ENCODE assay signal across 9 cellular contexts in the genomic region with DNA sequence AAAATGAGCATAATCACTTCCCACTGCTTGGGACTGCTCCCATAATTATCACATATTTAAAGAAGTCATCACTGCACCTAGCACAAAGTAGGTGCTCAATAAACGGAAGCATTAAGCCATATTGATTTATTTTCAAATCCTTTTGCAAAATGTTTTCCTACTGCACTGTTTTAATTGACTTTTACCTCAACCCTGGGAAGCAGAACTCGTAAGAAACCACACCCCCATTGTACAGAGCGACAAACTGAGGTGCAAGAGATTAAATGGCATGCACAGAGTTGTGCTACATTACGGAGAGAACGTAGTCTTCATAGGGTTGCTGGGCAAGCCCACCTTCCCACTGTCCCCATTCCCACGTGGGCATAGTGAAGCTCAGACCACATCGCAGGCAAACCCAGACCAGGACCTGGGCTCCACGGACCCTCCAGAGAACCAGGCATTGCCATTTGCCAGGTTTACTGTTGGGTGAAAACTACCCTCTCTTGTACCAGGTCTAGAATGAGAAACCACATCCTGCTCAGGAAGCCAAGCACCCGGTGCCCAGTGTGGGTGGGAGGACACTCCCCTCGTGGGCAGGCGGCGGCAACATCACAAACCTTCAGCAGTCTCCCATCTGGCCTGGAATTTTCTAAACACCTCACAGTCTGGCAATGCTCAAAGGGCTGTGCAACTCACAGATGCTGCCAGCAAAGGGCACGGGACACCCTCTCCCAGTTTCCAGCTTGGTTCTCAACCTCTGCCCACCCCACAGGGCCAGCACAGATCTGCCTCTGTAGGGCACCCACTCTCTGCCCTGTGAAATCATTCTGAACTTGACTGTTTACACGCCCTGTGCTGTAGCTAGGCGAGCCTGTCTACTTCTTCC. TPM values are rescaled to one million over a fixed set of nuclear protein-coding genes. Genes with fewer than 3 reads are reported as not detected.
A peak's percentile ranks its signal among the peaks of the same experiment; 100 is the strongest.
DNase-seq lines count a peak whose midpoint lies in the region; ATAC-seq, FAIRE-seq and TF ChIP-seq lines count a peak whose summit lies in the region.
"Had no signal": no experiment of that assay in that cellular context is flagged by ENCODE, and none has a peak within 500 bp of the region (broad histone marks: within the 10 kb centered on the region; RNA-seq: fewer than 3 reads in every experiment).

No MANE protein-coding gene starts in this region.

- H3K9ac ChIP-seq in keratinocyte (ENCODE audit: control insufficient read depth, extremely low read depth, insufficient read depth, low read length): peak overlapping the region; percentile 78

- no peak for TF ChIP-seq POLR2A in tibial nerve (IDR thresholded peaks at IDR 0.05)

- H3K4me1 Mint-ChIP-seq in activated T-helper 2 cell treated with anti-CD3 and anti-CD28 coated beads, Interferon-gamma antibody, Interleukin-2, Interleukin-4, amounts not matched to agents 10 μg/mL and 5 μg/mL and 100 μg/mL, durations not matched to agents 14 hours and 24 hours and 36 hours (ENCODE audit: low read depth): peaks cover 82% of the 10 kb centered on the region
- peaks cover 61 to 76% of the 10 kb centered on the region in 2 donors for H3K4me1 Mint-ChIP-seq in stimulated activated naive B cell treated with anti-CD40 and anti-IgM and Interleukin-4, amounts not matched to agents 10 μg/mL and 1 μg/mL and 100 μg/mL, for 72 hours

- no peaks in the 10 kb centered on the region for H3K27me3 ChIP-seq in keratinocyte (ENCODE audit: control insufficient read depth, extremely low read depth, insufficient read depth, low read length)
- H3K27me3 ChIP-seq in tibial nerve: no peaks in the 10 kb centered on the region

- H3K27ac ChIP-seq in keratinocyte (ENCODE audit: control insufficient read depth, insufficient read depth, low read length): peak overlapping the region; percentile 81
- peak overlapping the region in 2 of 4 donors; percentile 88 to 90 for H3K27ac ChIP-seq in tibial nerve

- peaks cover 2% of the 10 kb centered on the region for H3K9me1 ChIP-seq in keratinocyte (ENCODE audit: control insufficient read depth, extremely low read depth, insufficient read depth, low read length)

- dilution Hi-C loops in keratinocyte (cut with MboI; ENCODE audit: extremely low pct_ligation_motif_present, low sequenced_read_pairs): no loop called here

- H3K4me3 Mint-ChIP-seq in activated T-helper 2 cell treated with anti-CD3 and anti-CD28 coated beads, Interferon-gamma antibody, Interleukin-2, Interleukin-4, amounts not matched to agents 10 μg/mL and 5 μg/mL and 100 μg/mL, durations not matched to agents 14 hours and 24 hours and 36 hours (ENCODE audit: low read depth): peak overlapping the region; percentile 73
- H3K4me3 Mint-ChIP-seq in stimulated activated naive B cell treated with anti-CD40 and anti-IgM and Interleukin-4, amounts not matched to agents 10 μg/mL and 1 μg/mL and 100 μg/mL, for 72 hours: peak overlapping the region; percentile 17 to 29

- peak in 1 of 2 donors; percentile 44 for TF ChIP-seq EP300 in tibial nerve (IDR thresholded peaks at IDR 0.05)

- intact Hi-C loops in activated T-helper 2 cell treated with anti-CD3 and anti-CD28 coated beads, Interferon-gamma antibody, Interleukin-2, Interleukin-4, amounts not matched to agents 10 μg/mL and 5 μg/mL and 100 μg/mL, durations not matched to agents 14 hours and 24 hours and 36 hours (cut with micrococcal nuclease): loop anchor here (1.0 kb wide), 1 partner anchor 21 kb away; no protein-coding TSS in a partner anchor

- peak overlapping the region; percentile 77 for H3K27ac Mint-ChIP-seq in activated T-helper 2 cell treated with anti-CD3 and anti-CD28 coated beads, Interferon-gamma antibody, Interleukin-2, Interleukin-4, amounts not matched to agents 10 μg/mL and 5 μg/mL and 100 μg/mL, durations not matched to agents 14 hours and 24 hours and 36 hours
- peak overlapping the region; percentile 60 for H3K27ac Mint-ChIP-seq in stimulated activated naive B cell treated with anti-CD40 and anti-IgM and Interleukin-4, amounts not matched to agents 10 μg/mL and 1 μg/mL and 100 μg/mL, for 72 hours

- H3K9me3 Mint-ChIP-seq in activated T-helper 2 cell treated with anti-CD3 and anti-CD28 coated beads, Interferon-gamma antibody, Interleukin-2, Interleukin-4, amounts not matched to agents 10 μg/mL and 5 μg/mL and 100 μg/mL, durations not matched to agents 14 hours and 24 hours and 36 hours: no peaks in the 10 kb centered on the region
- H3K9me3 Mint-ChIP-seq in stimulated activated naive B cell treated with anti-CD40 and anti-IgM and Interleukin-4, amounts not matched to agents 10 μg/mL and 1 μg/mL and 100 μg/mL, for 72 hours: no peaks in the 10 kb centered on the region

- H4K20me1 ChIP-seq in keratinocyte (ENCODE audit: control insufficient read depth, extremely low read depth, insufficient read depth, low read length): peaks cover 5% of the 10 kb centered on the region

- peak overlapping the region; percentile 91 for H3K4me2 ChIP-seq in keratinocyte (ENCODE audit: control insufficient read depth, extremely low read depth, insufficient read depth, low read depth, low read length)

- DNase-seq in NCI-H2171 (lab: John Stamatoyannopoulos, UW) (peak; percentile 4), keratinocyte (ENCODE audit: low read depth, low spot score) (no peak), HTR-8/SVneo (ENCODE audit: insufficient read length, low spot score) (no peak), tibial nerve (ENCODE audit: low spot score in 2 of 2) (no peak)
- DNase-seq in activated T-helper 2 cell treated with anti-CD3 and anti-CD28 coated beads, Interferon-gamma antibody, Interleukin-2, Interleukin-4, amounts not matched to agents 10 μg/mL and 5 μg/mL and 100 μg/mL, durations not matched to agents 14 hours and 24 hours and 36 hours (ENCODE audit: low spot score): no peak
- no peak for DNase-seq in stimulated activated naive B cell treated with anti-CD40 and anti-IgM and Interleukin-4, amounts not matched to agents 10 μg/mL and 1 μg/mL and 100 μg/mL, for 72 hours

- H3K4me3 ChIP-seq in keratinocyte (ENCODE audit: control insufficient read depth in 2 of 3, extremely low read depth in 1 of 3, insufficient read depth in 2 of 3, low read depth in 1 of 3, low read length in 3 of 3): peak overlapping the region in 2 of 3 experiments; percentile 36 to 41
- H3K4me3 ChIP-seq in tibial nerve: no peak overlapping the region
- H3K4me3 ChIP-seq: lung had no signal

- H3K36me3 ChIP-seq in keratinocyte (ENCODE audit: control insufficient read depth in 2 of 2, extremely low read depth in 1 of 2, insufficient read depth in 2 of 2, low read length in 2 of 2) (peaks cover 7 to 27% of the 10 kb centered on the region in 2 experiments), tibial nerve (no peaks in the 10 kb centered on the region)

- no peak for TF ChIP-seq CTCF in keratinocyte (optimal IDR thresholded peaks at IDR 0.05 in 1 of 3, IDR thresholded peaks at IDR 0.05 in 1 of 3, conservative IDR thresholded peaks at IDR 0.05 in 1 of 3; ENCODE audit: extremely low read depth in 1 of 3, insufficient read depth in 2 of 3, low read length in 3 of 3)
- no peak for TF ChIP-seq CTCF in tibial nerve (IDR thresholded peaks at IDR 0.05)

- WGBS in tibial nerve, 2 donors: 48 to 56% methylated on average over 13 to 15 of the region's 15 CpGs

- peaks cover 95% of the 10 kb centered on the region for H3K4me1 ChIP-seq in keratinocyte (ENCODE audit: control insufficient read depth, extremely low read depth, insufficient read depth, low read length)
- peaks cover 0 to 58% (median 54%) of the 10 kb centered on the region in 4 donors for H3K4me1 ChIP-seq in tibial nerve

- H3K9me3 ChIP-seq in keratinocyte (ENCODE audit: control insufficient read depth, low read depth, low read length) (no peaks in the 10 kb centered on the region), tibial nerve (no peaks in the 10 kb centered on the region)

- FAIRE-seq in keratinocyte (lab: Jason Lieb, UNC) (peak; percentile 76), HTR-8/SVneo (lab: Jason Lieb, UNC) (no peak)

- no peak for ATAC-seq in stimulated activated naive B cell treated with anti-CD40 and anti-IgM and Interleukin-4, amounts not matched to agents 10 μg/mL and 1 μg/mL and 100 μg/mL, for 72 hours (replicated peaks)
- ATAC-seq in HG03095 (IDR thresholded peaks at IDR 0.05; ENCODE audit: unreplicated experiment) (no peak), HG03442 (IDR thresholded peaks at IDR 0.05; ENCODE audit: unreplicated experiment) (no peak)

- H3K79me2 ChIP-seq in keratinocyte (ENCODE audit: control insufficient read depth, insufficient read depth, low read length): peaks cover 100% of the 10 kb centered on the region

- H2AFZ ChIP-seq in keratinocyte (ENCODE audit: control insufficient read depth, low read length): no peak overlapping the region

- peaks cover 24% of the 10 kb centered on the region for H3K36me3 Mint-ChIP-seq in activated T-helper 2 cell treated with anti-CD3 and anti-CD28 coated beads, Interferon-gamma antibody, Interleukin-2, Interleukin-4, amounts not matched to agents 10 μg/mL and 5 μg/mL and 100 μg/mL, durations not matched to agents 14 hours and 24 hours and 36 hours (ENCODE audit: low read depth)
- peaks cover 2 to 3% of the 10 kb centered on the region in 2 donors for H3K36me3 Mint-ChIP-seq in stimulated activated naive B cell treated with anti-CD40 and anti-IgM and Interleukin-4, amounts not matched to agents 10 μg/mL and 1 μg/mL and 100 μg/mL, for 72 hours

- H3K27me3 Mint-ChIP-seq in activated T-helper 2 cell treated with anti-CD3 and anti-CD28 coated beads, Interferon-gamma antibody, Interleukin-2, Interleukin-4, amounts not matched to agents 10 μg/mL and 5 μg/mL and 100 μg/mL, durations not matched to agents 14 hours and 24 hours and 36 hours (ENCODE audit: low read depth): no peaks in the 10 kb centered on the region
- no peaks in the 10 kb centered on the region for H3K27me3 Mint-ChIP-seq in stimulated activated naive B cell treated with anti-CD40 and anti-IgM and Interleukin-4, amounts not matched to agents 10 μg/mL and 1 μg/mL and 100 μg/mL, for 72 hours

RNA-seq across cellular contexts. Expression of a gene that starts 8.2 kb away (rescaled TPM):
- 48.5 and 49.4 TPM in 2 replicates for total RNA-seq in activated T-helper 2 cell treated with anti-CD3 and anti-CD28 coated beads, Interferon-gamma antibody, Interleukin-2, Interleukin-4, amounts not matched to agents 10 μg/mL and 5 μg/mL and 100 μg/mL, durations not matched to agents 14 hours and 24 hours and 36 hours
- 55.0 to 61.5 TPM (median 57.9 TPM) in 3 replicates for polyA plus RNA-seq in keratinocyte
- 124 TPM for polyA plus RNA-seq in keratinocyte (2011; ENCODE audit: low read depth)
- polyA plus RNA-seq in keratinocyte (2011; cell fraction: cytosol; rRNA removed): 43.0 and 79.6 TPM in 2 replicates
- 145 and 193 TPM in 2 replicates for polyA plus RNA-seq in keratinocyte (2011; cell fraction: nucleus; rRNA removed)
- polyA plus RNA-seq in keratinocyte (2012; ENCODE audit: low replicate concordance): 72.9 and 75.0 TPM in 2 replicates
- polyA minus RNA-seq in keratinocyte: 106 to 194 TPM (median 118 TPM) in 3 replicates
- polyA minus RNA-seq in keratinocyte (2011; cell fraction: cytosol; rRNA and poly(A)+ RNA removed): 127 TPM
- 82.3 and 144 TPM in 2 replicates for polyA minus RNA-seq in keratinocyte (2011; cell fraction: nucleus; rRNA and poly(A)+ RNA removed)
- 10 to 100 TPM in 2 of 4 donors, 1 to 10 TPM in 2; 3.6 to 19.2 (median 9.2) TPM for total RNA-seq in tibial nerve

RNA-seq across cellular contexts. Expression of a gene that starts 45.9 kb away (rescaled TPM):
- total RNA-seq in activated T-helper 2 cell treated with anti-CD3 and anti-CD28 coated beads, Interferon-gamma antibody, Interleukin-2, Interleukin-4, amounts not matched to agents 10 μg/mL and 5 μg/mL and 100 μg/mL, durations not matched to agents 14 hours and 24 hours and 36 hours: 4.4 and 5.0 TPM in 2 replicates
- 38.7 to 91.9 TPM (median 52.7 TPM) in 3 replicates for polyA plus RNA-seq in keratinocyte
- 23.4 TPM for polyA plus RNA-seq in keratinocyte (2011; ENCODE audit: low read depth)
- 32.0 and 62.6 TPM in 2 replicates for polyA plus RNA-seq in keratinocyte (2011; cell fraction: cytosol; rRNA removed)
- polyA plus RNA-seq in keratinocyte (2011; cell fraction: nucleus; rRNA removed): 62.5 and 83.1 TPM in 2 replicates
- 44.0 and 48.3 TPM in 2 replicates for polyA plus RNA-seq in keratinocyte (2012; ENCODE audit: low replicate concordance)
- polyA minus RNA-seq in keratinocyte: 48.6 to 89.0 TPM (median 74.9 TPM) in 3 replicates
- polyA minus RNA-seq in keratinocyte (2011; cell fraction: cytosol; rRNA and poly(A)+ RNA removed): 91.9 TPM
- 65.3 and 76.2 TPM in 2 replicates for polyA minus RNA-seq in keratinocyte (2011; cell fraction: nucleus; rRNA and poly(A)+ RNA removed)
- 10 to 100 TPM; 31.2 to 42.0 (median 35.3) TPM for total RNA-seq in tibial nerve

Comparison
In these comparisons a context has a peak if more than half of its experiments do, and no peak if none do; other contexts are left out.
1. H3K4me3 ChIP-seq: peak in keratinocyte (2 of 3); none in tibial nerve (0 of 4).